24 cellular contexts compared by ENCODE assay signal in the genomic region with DNA sequence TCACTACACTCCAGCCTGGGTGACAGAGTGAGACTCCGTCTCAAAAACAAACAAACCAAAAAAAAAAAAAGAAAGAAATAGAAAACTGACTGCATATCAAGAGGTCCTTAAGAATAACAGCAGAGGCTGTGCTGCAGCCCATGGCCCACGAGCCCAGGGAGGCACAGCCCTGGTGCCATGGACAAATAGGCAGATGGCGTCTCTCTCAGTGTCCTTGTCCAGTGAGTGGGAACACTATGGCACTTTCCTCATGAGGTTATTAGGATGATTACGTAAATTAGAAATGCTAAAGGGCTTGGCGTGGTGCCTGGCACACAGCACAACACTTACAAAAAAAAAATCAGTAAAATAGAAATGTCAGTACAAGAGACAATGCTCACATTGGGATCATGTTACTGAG. TPM values are rescaled to one million over a fixed set of nuclear protein-coding genes. Genes with fewer than 3 reads are reported as not detected.
DNase-seq lines count a peak whose midpoint lies in the region; ATAC-seq and TF ChIP-seq lines count a peak whose summit lies in the region.
"Had no signal": no experiment of that assay in that cellular context is flagged by ENCODE, and none has a peak within 500 bp of the region (broad histone marks: within the 10 kb centered on the region; RNA-seq: fewer than 3 reads in every experiment).

No MANE protein-coding gene starts in this region.

- peak overlapping the region; percentile 31; the same call in 1 of the 2 replicates for H3K4ac ChIP-seq in IMR-90 (ENCODE audit: low read depth, low read length)

- no peak for ATAC-seq in IMR-90 (ENCODE audit: low read depth)
- ATAC-seq in stimulated activated naive B cell treated with anti-CD40 and anti-IgM and Interleukin-4, amounts not matched to agents 10 μg/mL and 1 μg/mL and 100 μg/mL, for 72 hours (replicated peaks) = no peak
- no peak for ATAC-seq in HG03520 (IDR thresholded peaks at IDR 0.05; ENCODE audit: unreplicated experiment)
- ATAC-seq: A549 had no signal

- no peak overlapping the region for H3K4me2 ChIP-seq in IMR-90 (ENCODE audit: low read depth, low read length)
- H3K4me2 ChIP-seq: A549 had no signal

- H3K9me1 ChIP-seq in IMR-90 (ENCODE audit: insufficient read depth, low read length) = no peaks in the 10 kb centered on the region; the same call in 1 of the 2 replicates

- no peak overlapping the region for H4K8ac ChIP-seq in IMR-90 (ENCODE audit: low read depth in 2 of 2, low read length in 2 of 2)

- H4K91ac ChIP-seq in IMR-90 (ENCODE audit: insufficient read depth, low read depth, low read length) = no peak overlapping the region

- H2BK15ac ChIP-seq in IMR-90 (ENCODE audit: low read depth, low read length) = no peak overlapping the region

- H4K20me1 ChIP-seq in IMR-90 (ENCODE audit: insufficient read depth, low read length) = no peaks in the 10 kb centered on the region

- no peak overlapping the region for H3K4me3 Mint-ChIP-seq in endodermal cell
- H3K4me3 Mint-ChIP-seq in stimulated activated naive B cell treated with anti-CD40 and anti-IgM and Interleukin-4, amounts not matched to agents 10 μg/mL and 1 μg/mL and 100 μg/mL, for 72 hours = peak overlapping the region in 1 of 2 donors; percentile 36
- H3K4me3 Mint-ChIP-seq: CD4-positive, alpha-beta memory T cell had no signal

- no peak overlapping the region for H2AK9ac ChIP-seq in IMR-90 (replicated peaks; ENCODE audit: low read depth, low read length, poor library complexity)

- no peaks in the 10 kb centered on the region for H3K4me1 Mint-ChIP-seq in endodermal cell
- H3K4me1 Mint-ChIP-seq in stimulated activated naive B cell treated with anti-CD40 and anti-IgM and Interleukin-4, amounts not matched to agents 10 μg/mL and 1 μg/mL and 100 μg/mL, for 72 hours = peaks cover 38 to 55% of the 10 kb centered on the region in 2 donors

- H3K14ac ChIP-seq in IMR-90 (replicated peaks; ENCODE audit: low read depth, low read length) = no peak overlapping the region

- no peaks in the 10 kb centered on the region for H3K79me1 ChIP-seq in IMR-90 (ENCODE audit: low read depth in 1 of 2, low read length in 2 of 2)

- TF ChIP-seq POLR2A in IMR-90 (IDR thresholded peaks at IDR 0.05; ENCODE audit: low read depth, low read length) = no peak

- WGBS in IMR-90 (ENCODE audit: extremely low coverage in 2 of 2, insufficient read length in 1 of 2), 2 experiments = no CpG with 5 or more reads among the region's 5 CpGs
- 83 to 95% methylated on average over 2 to 5 of the region's 5 CpGs for WGBS in endodermal cell (ENCODE audit: insufficient coverage in 1 of 2, insufficient read length in 1 of 2), 2 experiments

- H3K27ac Mint-ChIP-seq in endodermal cell = no peak overlapping the region
- H3K27ac Mint-ChIP-seq in stimulated activated naive B cell treated with anti-CD40 and anti-IgM and Interleukin-4, amounts not matched to agents 10 μg/mL and 1 μg/mL and 100 μg/mL, for 72 hours = peak overlapping the region; percentile 85
- H3K27ac Mint-ChIP-seq: CD4-positive, alpha-beta memory T cell had no signal

- H3K4me3 ChIP-seq in IMR-90 (ENCODE audit: insufficient read depth, low read depth, low read length) (no peak overlapping the region), endodermal cell (ENCODE audit: low read length) (no peak overlapping the region)
- H3K4me3 ChIP-seq: A549, MG63 had no signal

- H3K9me3 ChIP-seq in IMR-90 (ENCODE audit: control insufficient read depth, insufficient read depth, low read length) (no peaks in the 10 kb centered on the region), endodermal cell (ENCODE audit: control insufficient read depth, low read length) (no peaks in the 10 kb centered on the region)
- H3K9me3 ChIP-seq: A549, MG63 had no signal

- POLR2A ChIA-PET in IMR-90 (lab: Charles Lee; ENCODE audit: unreplicated experiment) = no interaction called here

- no peak overlapping the region for H3K23ac ChIP-seq in IMR-90 (ENCODE audit: low read depth, low read length)

- no peak overlapping the region for H2AFZ ChIP-seq in IMR-90 (replicated peaks; ENCODE audit: low read length, poor library complexity)

- in situ Hi-C loops in IMR-90 (cut with MboI; ENCODE audit: low sequenced_read_pairs) = no loop called here

- H3K27me3 ChIP-seq in IMR-90 (ENCODE audit: control insufficient read depth, insufficient read depth, low read length) (no peaks in the 10 kb centered on the region), endodermal cell (ENCODE audit: control insufficient read depth, insufficient read depth, low read length, poor library complexity, severe bottlenecking) (no peaks in the 10 kb centered on the region)

- H3K27ac ChIP-seq in IMR-90 (ENCODE audit: insufficient read depth, low read length) (no peak overlapping the region), endodermal cell (ENCODE audit: low read depth, low read length) (no peak overlapping the region)
- H3K27ac ChIP-seq: A549 had no signal

- TF ChIP-seq CTCF in IMR-90 (conservative IDR thresholded peaks at IDR 0.05; ENCODE audit: low read depth, low read length) (no peak), endodermal cell (conservative IDR thresholded peaks at IDR 0.05) (no peak)

- DNase-seq in IMR-90 = no peak
- DNase-seq in NCI-H2029 (lab: John Stamatoyannopoulos, UW) = peak; percentile 12
- peak; percentile 7 for DNase-seq in endodermal cell
- DNase-seq in stimulated activated naive B cell treated with anti-CD40 and anti-IgM and Interleukin-4, amounts not matched to agents 10 μg/mL and 1 μg/mL and 100 μg/mL, for 72 hours = no peak
- DNase-seq in hepatic stellate cell (ENCODE audit: low spot score) = no peak
- DNase-seq in H4 (ENCODE audit: low spot score) = no peak
- DNase-seq: AML-193; C1 segment of cervical spinal cord; CD4-positive, alpha-beta memory T cell; COR-L47; DMS53; H7; KBM-7; MG63; NCI-H1417 treated with DMSO at 0.1 percent for 48 hours; NCI-H1694 treated with DMSO at 0.1 percent for 48 hours; NCI-H2107; NCI-H446 treated with DMSO at 0.1 percent for 48 hours; NCI-H526; NCI-H82; Right ventricle myocardium superior; RPMI8226 had no signal

- H3K9ac ChIP-seq in IMR-90 (ENCODE audit: low read depth, low read length) = no peak overlapping the region
- H3K9ac ChIP-seq in endodermal cell (ENCODE audit: extremely low read depth, low read length, poor library complexity, severe bottlenecking) = no peak overlapping the region

- dilution Hi-C loops in IMR-90 (cut with HindIII; ENCODE audit: low sequenced_read_pairs, unreplicated experiment) = loop anchor here (25.0 kb wide), 1 partner anchor 97 kb away; no protein-coding TSS in a partner anchor

- H3K56ac ChIP-seq in IMR-90 (ENCODE audit: extremely low read depth, insufficient read depth, low read length) = no peak overlapping the region

- H4K5ac ChIP-seq in IMR-90 (ENCODE audit: low read depth, low read length) = no peak overlapping the region

- intact Hi-C loops in IMR-90 (cut with micrococcal nuclease) = no loop called here

- CTCF ChIA-PET in IMR-90 (lab: Yijun Ruan, JAX) = no interaction called here

- TF ChIP-seq RAD21 in IMR-90 (IDR thresholded peaks at IDR 0.05; ENCODE audit: low read length) = no peak

- H2BK5ac ChIP-seq in IMR-90 (ENCODE audit: low read depth, low read length, poor library complexity, severe bottlenecking) = no peak overlapping the region

- no TSS peak for BruUV-seq in IMR-90 (replicated peaks; lab: Mats Ljungman, UMichigan)

- no peak overlapping the region for H2AK5ac ChIP-seq in IMR-90 (ENCODE audit: low read depth, low read length)

- H3K36me3 ChIP-seq in IMR-90 (ENCODE audit: control insufficient read depth, insufficient read depth, low read length) = no peaks in the 10 kb centered on the region
- no peaks in the 10 kb centered on the region for H3K36me3 ChIP-seq in endodermal cell (ENCODE audit: control insufficient read depth, insufficient read depth, low read length)
- H3K36me3 ChIP-seq: MG63 had no signal

- no peaks in the 10 kb centered on the region for H3K27me3 Mint-ChIP-seq in endodermal cell (ENCODE audit: insufficient read depth)
- H3K27me3 Mint-ChIP-seq in stimulated activated naive B cell treated with anti-CD40 and anti-IgM and Interleukin-4, amounts not matched to agents 10 μg/mL and 1 μg/mL and 100 μg/mL, for 72 hours = peaks cover 4 to 5% of the 10 kb centered on the region in 2 donors

- no peaks in the 10 kb centered on the region for H3K36me3 Mint-ChIP-seq in endodermal cell (ENCODE audit: low read depth)
- H3K36me3 Mint-ChIP-seq in stimulated activated naive B cell treated with anti-CD40 and anti-IgM and Interleukin-4, amounts not matched to agents 10 μg/mL and 1 μg/mL and 100 μg/mL, for 72 hours = peaks cover 16 to 30% of the 10 kb centered on the region in 2 donors
- H3K36me3 Mint-ChIP-seq: CD4-positive, alpha-beta memory T cell had no signal

- H3K4me1 ChIP-seq in IMR-90 (ENCODE audit: control insufficient read depth, insufficient read depth, low read length) = peaks cover 1% of the 10 kb centered on the region
- H3K4me1 ChIP-seq in endodermal cell (ENCODE audit: control insufficient read depth, insufficient read depth, low read length) = no peaks in the 10 kb centered on the region
- H3K4me1 ChIP-seq: A549 had no signal

- peaks cover 10% of the 10 kb centered on the region for H3K9me3 Mint-ChIP-seq in endodermal cell
- peaks cover 14 to 18% of the 10 kb centered on the region in 2 donors for H3K9me3 Mint-ChIP-seq in stimulated activated naive B cell treated with anti-CD40 and anti-IgM and Interleukin-4, amounts not matched to agents 10 μg/mL and 1 μg/mL and 100 μg/mL, for 72 hours

- peak overlapping the region; percentile 6; the same call in 1 of the 2 replicates for H2BK20ac ChIP-seq in IMR-90 (ENCODE audit: low read depth, low read length)

- H2BK120ac ChIP-seq in IMR-90 (ENCODE audit: low read depth, low read length) = peak overlapping the region; percentile 47; the same call in 1 of the 2 replicates

- H3K18ac ChIP-seq in IMR-90 (ENCODE audit: low read depth, low read length) = peak overlapping the region; percentile 35; the same call in 1 of the 2 replicates

TF ChIP-seq in IMR-90, 13 proteins besides CTCF, POLR2A, EP300 and RAD21 (continues in another document):
- TF ChIP-seq CEBPB (IDR thresholded peaks at IDR 0.05; ENCODE audit: low read depth, low read length) (no peak), RCOR1 (IDR thresholded peaks at IDR 0.05; ENCODE audit: insufficient replicate concordance, low read length) (no peak), SMC3 (IDR thresholded peaks at IDR 0.05; ENCODE audit: low read depth, low read length) (no peak), MXI1 (IDR thresholded peaks at IDR 0.05; ENCODE audit: borderline replicate concordance, low read depth, low read length) (no peak), RFX5 (IDR thresholded peaks at IDR 0.05; ENCODE audit: low read depth, low read length) (no peak), FOS (IDR thresholded peaks at IDR 0.05; ENCODE audit: low read depth, low read length) (no peak), MAZ (IDR thresholded peaks at IDR 0.05; ENCODE audit: borderline replicate concordance, low read depth, low read length) (no peak)

RNA-seq across cellular contexts. Expression of gene PFKP, which starts 33.4 kb away (rescaled TPM):
- total RNA-seq in IMR-90 (2012; rRNA removed) (281 and 294 TPM in 2 replicates), endodermal cell (10 to 100 TPM; 58.0 to 82.3 TPM)
- polyA plus RNA-seq in IMR-90 (2012; rRNA removed) = 223 and 249 TPM in 2 replicates
- 173 and 244 TPM in 2 replicates for polyA plus RNA-seq in IMR-90 (2012; cell fraction: cytosol; rRNA removed)
- polyA plus RNA-seq in IMR-90 (2012; cell fraction: nucleus; rRNA removed; ENCODE audit: low replicate concordance) = 276 and 335 TPM in 2 replicates
- polyA plus RNA-seq in endodermal cell (2013, experiment 1 of 2) = 42.3 TPM
- 39.7 TPM for polyA plus RNA-seq in endodermal cell (2013, experiment 2 of 2)
- 98.8 and 119 TPM in 2 replicates for total RNA-seq in H4 (2014; rRNA removed; shearing (Covaris generic))

Comparison
In these comparisons a context has a peak if more than half of its experiments do, and no peak if none do; other contexts are left out.
1. DNase-seq: peak in NCI-H2029 (single experiment) and endodermal cell (single experiment); none in IMR-90 (single experiment), stimulated activated naive B cell treated with anti-CD40 and anti-IgM and Interleukin-4, amounts not matched to agents 10 μg/mL and 1 μg/mL and 100 μg/mL, for 72 hours (single experiment), hepatic stellate cell (single experiment) and H4 (single experiment).